Comparison of ENCODE assay signal across 27 cellular contexts in genomic region chr18:78495550-78495949, GRCh38.
"Had no signal": no experiment of that assay in that cellular context is flagged by ENCODE, and none has a peak within 500 bp of the region (broad histone marks: within the 10 kb centered on the region; RNA-seq: fewer than 3 reads in every experiment).

No MANE protein-coding gene starts in this region.

- DNase-seq: activated effector memory CD4-positive, alpha-beta T cell treated with anti-CD3 and anti-CD28 coated beads, Interleukin-2, amount 50 U/mL, for 16 hours; activated effector memory CD4-positive, alpha-beta T cell treated with Interleukin-2 at 50 U/mL for 16 hours; activated gamma-delta T cell; activated naive CD4-positive, alpha-beta T cell; activated naive CD4-positive, alpha-beta T cell treated with anti-CD3 and anti-CD28 coated beads for 36 hours; activated naive CD4-positive, alpha-beta T cell treated with anti-CD3 and anti-CD28 coated beads, Interleukin-2, amount 10 ng/mL, durations not matched to agents 7 days and 5 days; activated naive CD4-positive, alpha-beta T cell treated with anti-CD3 and anti-CD28 coated beads, Interleukin-2, amount 50 U/mL, for 16 hours; activated naive CD4-positive, alpha-beta T cell treated with Interleukin-2 at 50 U/mL for 16 hours; activated naive CD8-positive, alpha-beta T cell treated with anti-CD3 and anti-CD28 coated beads for 36 hours; activated naive CD8-positive, alpha-beta T cell treated with anti-CD3 and anti-CD28 coated beads, Interleukin-2, amount 10 ng/mL, durations not matched to agents 7 days and 5 days; activated naive CD8-positive, alpha-beta T cell treated with anti-CD3 and anti-CD28 coated beads, Interleukin-2, amount 50 U/mL, for 24 hours; activated T-cell treated with anti-CD3 and anti-CD28 coated beads for 4 hours; activated T-cell treated with anti-CD3 and anti-CD28 coated beads, Interleukin-2, amount 50 U/mL, for 1 hour; activated T-cell treated with anti-CD3 and anti-CD28 coated beads, Interleukin-2, amount 50 U/mL, for 24 hours; activated T-cell treated with anti-CD3 and anti-CD28 coated beads, Interleukin-2, amount 50 U/mL, for 4 hours; activated T-cell treated with anti-CD3 and anti-CD28 coated beads, Interleukin-2, amount 50 U/mL, for 48 hours; activated T-cell treated with anti-CD3 and anti-CD28 coated beads, Interleukin-2, amount 50 U/mL, for 72 hours; adrenal gland; amniotic stem cell; brain microvascular endothelial cell; central memory CD4-positive, alpha-beta T cell had no signal

- H3K4me1 ChIP-seq: adrenal gland, ascending aorta, body of pancreas, breast epithelium had no signal

- H3K4me3 ChIP-seq: adrenal gland, ascending aorta, body of pancreas, breast epithelium, cardiac muscle cell had no signal

- H3K9me3 ChIP-seq: adrenal gland, ascending aorta, body of pancreas had no signal

- ATAC-seq: activated naive CD4-positive, alpha-beta T cell treated with anti-CD3 and anti-CD28 coated beads, Interleukin-2, amount 50 U/mL, for 72 hours; activated naive CD8-positive, alpha-beta T cell treated with anti-CD3 and anti-CD28 coated beads, Interleukin-2, amount 50 U/mL, for 24 hours; activated T-cell treated with anti-CD3 and anti-CD28 coated beads, Interleukin-2, amount 50 U/mL, for 4 hours; activated T-cell treated with anti-CD3 and anti-CD28 coated beads, Interleukin-2, amount 50 U/mL, for 72 hours; activated T-helper 17 cell treated with anti-CD3 and anti-CD28 coated beads, Interleukin-2, amount 50 U/mL, for 72 hours; body of pancreas had no signal

- H3K36me3 ChIP-seq: adrenal gland, ascending aorta, brain microvascular endothelial cell, breast epithelium, cardiac muscle cell had no signal

- H3K27ac ChIP-seq: adrenal gland, ascending aorta, body of pancreas, brain microvascular endothelial cell, breast epithelium, cardiac muscle cell had no signal

- H3K27me3 ChIP-seq: adrenal gland, ascending aorta, body of pancreas, brain microvascular endothelial cell, breast epithelium, cardiac muscle cell had no signal
